In the genomic region with DNA sequence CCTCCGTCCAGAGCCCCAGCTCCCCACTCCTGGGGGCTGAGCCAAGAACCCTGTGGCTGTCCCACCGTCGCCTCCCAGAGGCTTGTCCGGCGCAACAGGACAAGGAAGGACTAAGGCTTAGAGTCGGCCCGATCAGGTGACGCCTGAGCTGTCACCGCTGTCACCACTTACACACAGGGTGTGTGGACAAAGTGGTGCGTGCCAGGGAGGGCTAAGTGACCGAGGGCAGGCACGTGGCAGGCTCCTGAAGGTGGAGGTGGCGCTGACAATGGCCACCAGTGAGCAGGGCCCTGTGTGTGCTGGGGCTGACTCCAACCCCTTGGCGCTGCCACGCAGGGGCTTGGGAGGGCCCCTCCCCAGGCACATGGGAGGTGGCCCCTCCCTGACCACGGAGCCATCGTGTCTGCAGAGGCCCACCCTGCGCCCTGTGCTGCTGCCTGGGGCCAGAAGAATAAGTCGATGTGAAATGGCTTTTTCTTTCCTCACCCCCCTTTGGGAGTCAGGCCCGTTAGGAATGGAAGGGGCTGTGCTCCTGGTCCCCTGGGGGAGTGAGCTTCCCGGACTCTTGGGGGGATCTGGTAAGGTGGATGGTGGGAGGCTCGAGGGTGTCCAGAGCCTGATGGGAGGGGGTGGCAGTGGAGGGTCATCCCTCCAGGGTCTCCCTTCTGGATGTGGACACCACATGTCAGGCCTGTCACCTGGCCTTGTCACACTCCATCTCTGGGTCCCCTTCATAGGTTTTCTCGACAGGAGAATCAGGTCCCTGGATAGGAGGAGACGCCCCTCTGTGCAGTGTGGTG, we compare ENCODE assay signal across 1 cellular context.
TF ChIP-seq lines count a peak whose summit lies in the region.

No MANE protein-coding gene starts in this region.

TF ChIP-seq in K562, 482 proteins besides CTCF, POLR2A, EP300 and RAD21 (continued from another document and continues in another):
- TF ChIP-seq, protein P1, sequence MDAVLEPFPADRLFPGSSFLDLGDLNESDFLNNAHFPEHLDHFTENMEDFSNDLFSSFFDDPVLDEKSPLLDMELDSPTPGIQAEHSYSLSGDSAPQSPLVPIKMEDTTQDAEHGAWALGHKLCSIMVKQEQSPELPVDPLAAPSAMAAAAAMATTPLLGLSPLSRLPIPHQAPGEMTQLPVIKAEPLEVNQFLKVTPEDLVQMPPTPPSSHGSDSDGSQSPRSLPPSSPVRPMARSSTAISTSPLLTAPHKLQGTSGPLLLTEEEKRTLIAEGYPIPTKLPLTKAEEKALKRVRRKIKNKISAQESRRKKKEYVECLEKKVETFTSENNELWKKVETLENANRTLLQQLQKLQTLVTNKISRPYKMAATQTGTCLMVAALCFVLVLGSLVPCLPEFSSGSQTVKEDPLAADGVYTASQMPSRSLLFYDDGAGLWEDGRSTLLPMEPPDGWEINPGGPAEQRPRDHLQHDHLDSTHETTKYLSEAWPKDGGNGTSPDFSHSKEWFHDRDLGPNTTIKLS (IDR thresholded peaks at IDR 0.05; ENCODE audit: borderline replicate concordance, low read depth): no peak
- TF ChIP-seq RAD51 (IDR thresholded peaks at IDR 0.05; ENCODE audit: borderline replicate concordance, low read depth): no peak
- TF ChIP-seq, protein P2, sequence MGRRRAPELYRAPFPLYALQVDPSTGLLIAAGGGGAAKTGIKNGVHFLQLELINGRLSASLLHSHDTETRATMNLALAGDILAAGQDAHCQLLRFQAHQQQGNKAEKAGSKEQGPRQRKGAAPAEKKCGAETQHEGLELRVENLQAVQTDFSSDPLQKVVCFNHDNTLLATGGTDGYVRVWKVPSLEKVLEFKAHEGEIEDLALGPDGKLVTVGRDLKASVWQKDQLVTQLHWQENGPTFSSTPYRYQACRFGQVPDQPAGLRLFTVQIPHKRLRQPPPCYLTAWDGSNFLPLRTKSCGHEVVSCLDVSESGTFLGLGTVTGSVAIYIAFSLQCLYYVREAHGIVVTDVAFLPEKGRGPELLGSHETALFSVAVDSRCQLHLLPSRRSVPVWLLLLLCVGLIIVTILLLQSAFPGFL (CRISPR knock-in tag; IDR thresholded peaks at IDR 0.05): no peak
- 0 out of 2 replicates have a peak, but pooled peaks have one; percentile 53 for TF ChIP-seq CBFB (CRISPR knock-in tag; IDR thresholded peaks at IDR 0.05)
- no peak for TF ChIP-seq ZNF274 (IDR thresholded peaks at IDR 0.05; ENCODE audit: borderline replicate concordance, low read depth, low read length)
- TF ChIP-seq, protein P3, sequence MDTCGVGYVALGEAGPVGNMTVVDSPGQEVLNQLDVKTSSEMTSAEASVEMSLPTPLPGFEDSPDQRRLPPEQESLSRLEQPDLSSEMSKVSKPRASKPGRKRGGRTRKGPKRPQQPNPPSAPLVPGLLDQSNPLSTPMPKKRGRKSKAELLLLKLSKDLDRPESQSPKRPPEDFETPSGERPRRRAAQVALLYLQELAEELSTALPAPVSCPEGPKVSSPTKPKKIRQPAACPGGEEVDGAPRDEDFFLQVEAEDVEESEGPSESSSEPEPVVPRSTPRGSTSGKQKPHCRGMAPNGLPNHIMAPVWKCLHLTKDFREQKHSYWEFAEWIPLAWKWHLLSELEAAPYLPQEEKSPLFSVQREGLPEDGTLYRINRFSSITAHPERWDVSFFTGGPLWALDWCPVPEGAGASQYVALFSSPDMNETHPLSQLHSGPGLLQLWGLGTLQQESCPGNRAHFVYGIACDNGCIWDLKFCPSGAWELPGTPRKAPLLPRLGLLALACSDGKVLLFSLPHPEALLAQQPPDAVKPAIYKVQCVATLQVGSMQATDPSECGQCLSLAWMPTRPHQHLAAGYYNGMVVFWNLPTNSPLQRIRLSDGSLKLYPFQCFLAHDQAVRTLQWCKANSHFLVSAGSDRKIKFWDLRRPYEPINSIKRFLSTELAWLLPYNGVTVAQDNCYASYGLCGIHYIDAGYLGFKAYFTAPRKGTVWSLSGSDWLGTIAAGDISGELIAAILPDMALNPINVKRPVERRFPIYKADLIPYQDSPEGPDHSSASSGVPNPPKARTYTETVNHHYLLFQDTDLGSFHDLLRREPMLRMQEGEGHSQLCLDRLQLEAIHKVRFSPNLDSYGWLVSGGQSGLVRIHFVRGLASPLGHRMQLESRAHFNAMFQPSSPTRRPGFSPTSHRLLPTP (IDR thresholded peaks at IDR 0.05; ENCODE audit: borderline replicate concordance, extremely low read depth, insufficient read length): no peak
- TF ChIP-seq, protein P4, sequence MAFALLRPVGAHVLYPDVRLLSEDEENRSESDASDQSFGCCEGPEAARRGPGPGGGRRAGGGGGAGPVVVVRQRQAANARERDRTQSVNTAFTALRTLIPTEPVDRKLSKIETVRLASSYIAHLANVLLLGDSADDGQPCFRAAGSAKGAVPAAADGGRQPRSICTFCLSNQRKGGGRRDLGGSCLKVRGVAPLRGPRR (CRISPR knock-in tag; IDR thresholded peaks at IDR 0.05): no peak
- TF ChIP-seq, protein P5, sequence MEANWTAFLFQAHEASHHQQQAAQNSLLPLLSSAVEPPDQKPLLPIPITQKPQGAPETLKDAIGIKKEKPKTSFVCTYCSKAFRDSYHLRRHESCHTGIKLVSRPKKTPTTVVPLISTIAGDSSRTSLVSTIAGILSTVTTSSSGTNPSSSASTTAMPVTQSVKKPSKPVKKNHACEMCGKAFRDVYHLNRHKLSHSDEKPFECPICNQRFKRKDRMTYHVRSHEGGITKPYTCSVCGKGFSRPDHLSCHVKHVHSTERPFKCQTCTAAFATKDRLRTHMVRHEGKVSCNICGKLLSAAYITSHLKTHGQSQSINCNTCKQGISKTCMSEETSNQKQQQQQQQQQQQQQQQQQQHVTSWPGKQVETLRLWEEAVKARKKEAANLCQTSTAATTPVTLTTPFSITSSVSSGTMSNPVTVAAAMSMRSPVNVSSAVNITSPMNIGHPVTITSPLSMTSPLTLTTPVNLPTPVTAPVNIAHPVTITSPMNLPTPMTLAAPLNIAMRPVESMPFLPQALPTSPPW (CRISPR knock-in tag; IDR thresholded peaks at IDR 0.05): 0 out of 2 replicates have a peak, but pooled peaks have one; percentile 29
- TF ChIP-seq HMG20A (CRISPR knock-in tag; conservative IDR thresholded peaks at IDR 0.05): no peak
- TF ChIP-seq POLR3G (IDR thresholded peaks at IDR 0.05; ENCODE audit: extremely low read depth, insufficient read length, insufficient replicate concordance): no peak
- no peak for TF ChIP-seq MIER1 (IDR thresholded peaks at IDR 0.05; ENCODE audit: low read depth)
- no peak for TF ChIP-seq BRCA1 (IDR thresholded peaks at IDR 0.05)
- TF ChIP-seq BRCA1 (CRISPR knock-in tag; IDR thresholded peaks at IDR 0.05): no peak
- no peak for TF ChIP-seq SNRNP70 (optimal IDR thresholded peaks at IDR 0.05; ENCODE audit: low read depth, low read length)
- TF ChIP-seq ZNF253 (CRISPR knock-in tag; conservative IDR thresholded peaks at IDR 0.05): no peak
- TF ChIP-seq, protein P6, sequence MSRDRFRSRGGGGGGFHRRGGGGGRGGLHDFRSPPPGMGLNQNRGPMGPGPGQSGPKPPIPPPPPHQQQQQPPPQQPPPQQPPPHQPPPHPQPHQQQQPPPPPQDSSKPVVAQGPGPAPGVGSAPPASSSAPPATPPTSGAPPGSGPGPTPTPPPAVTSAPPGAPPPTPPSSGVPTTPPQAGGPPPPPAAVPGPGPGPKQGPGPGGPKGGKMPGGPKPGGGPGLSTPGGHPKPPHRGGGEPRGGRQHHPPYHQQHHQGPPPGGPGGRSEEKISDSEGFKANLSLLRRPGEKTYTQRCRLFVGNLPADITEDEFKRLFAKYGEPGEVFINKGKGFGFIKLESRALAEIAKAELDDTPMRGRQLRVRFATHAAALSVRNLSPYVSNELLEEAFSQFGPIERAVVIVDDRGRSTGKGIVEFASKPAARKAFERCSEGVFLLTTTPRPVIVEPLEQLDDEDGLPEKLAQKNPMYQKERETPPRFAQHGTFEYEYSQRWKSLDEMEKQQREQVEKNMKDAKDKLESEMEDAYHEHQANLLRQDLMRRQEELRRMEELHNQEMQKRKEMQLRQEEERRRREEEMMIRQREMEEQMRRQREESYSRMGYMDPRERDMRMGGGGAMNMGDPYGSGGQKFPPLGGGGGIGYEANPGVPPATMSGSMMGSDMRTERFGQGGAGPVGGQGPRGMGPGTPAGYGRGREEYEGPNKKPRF (IDR thresholded peaks at IDR 0.05; ENCODE audit: low read depth, low read length): no peak
- no peak for TF ChIP-seq POU5F1 (IDR thresholded peaks at IDR 0.05; ENCODE audit: borderline replicate concordance, low read depth, low read length, partially characterized antibody)
- no peak for TF ChIP-seq PRMT5 (CRISPR knock-in tag; IDR thresholded peaks at IDR 0.05)
- TF ChIP-seq ZNF408 (CRISPR knock-in tag; IDR thresholded peaks at IDR 0.05; ENCODE audit: low read depth): no peak
- TF ChIP-seq, protein P7, sequence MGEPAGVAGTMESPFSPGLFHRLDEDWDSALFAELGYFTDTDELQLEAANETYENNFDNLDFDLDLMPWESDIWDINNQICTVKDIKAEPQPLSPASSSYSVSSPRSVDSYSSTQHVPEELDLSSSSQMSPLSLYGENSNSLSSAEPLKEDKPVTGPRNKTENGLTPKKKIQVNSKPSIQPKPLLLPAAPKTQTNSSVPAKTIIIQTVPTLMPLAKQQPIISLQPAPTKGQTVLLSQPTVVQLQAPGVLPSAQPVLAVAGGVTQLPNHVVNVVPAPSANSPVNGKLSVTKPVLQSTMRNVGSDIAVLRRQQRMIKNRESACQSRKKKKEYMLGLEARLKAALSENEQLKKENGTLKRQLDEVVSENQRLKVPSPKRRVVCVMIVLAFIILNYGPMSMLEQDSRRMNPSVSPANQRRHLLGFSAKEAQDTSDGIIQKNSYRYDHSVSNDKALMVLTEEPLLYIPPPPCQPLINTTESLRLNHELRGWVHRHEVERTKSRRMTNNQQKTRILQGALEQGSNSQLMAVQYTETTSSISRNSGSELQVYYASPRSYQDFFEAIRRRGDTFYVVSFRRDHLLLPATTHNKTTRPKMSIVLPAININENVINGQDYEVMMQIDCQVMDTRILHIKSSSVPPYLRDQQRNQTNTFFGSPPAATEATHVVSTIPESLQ (CRISPR knock-in tag; IDR thresholded peaks at IDR 0.05): no peak
- TF ChIP-seq HDAC3 (IDR thresholded peaks at IDR 0.05; ENCODE audit: borderline replicate concordance, partially characterized antibody): no peak
- TF ChIP-seq, protein P8, sequence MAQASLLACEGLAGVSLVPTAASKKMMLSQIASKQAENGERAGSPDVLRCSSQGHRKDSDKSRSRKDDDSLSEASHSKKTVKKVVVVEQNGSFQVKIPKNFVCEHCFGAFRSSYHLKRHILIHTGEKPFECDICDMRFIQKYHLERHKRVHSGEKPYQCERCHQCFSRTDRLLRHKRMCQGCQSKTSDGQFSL (CRISPR knock-in tag; IDR thresholded peaks at IDR 0.05): no peak
- TF ChIP-seq, protein P8 (tag; IDR thresholded peaks at IDR 0.05): no peak
- TF ChIP-seq BRD9 (IDR thresholded peaks at IDR 0.05; ENCODE audit: low read depth, partially characterized antibody): no peak
- TF ChIP-seq, protein P9, sequence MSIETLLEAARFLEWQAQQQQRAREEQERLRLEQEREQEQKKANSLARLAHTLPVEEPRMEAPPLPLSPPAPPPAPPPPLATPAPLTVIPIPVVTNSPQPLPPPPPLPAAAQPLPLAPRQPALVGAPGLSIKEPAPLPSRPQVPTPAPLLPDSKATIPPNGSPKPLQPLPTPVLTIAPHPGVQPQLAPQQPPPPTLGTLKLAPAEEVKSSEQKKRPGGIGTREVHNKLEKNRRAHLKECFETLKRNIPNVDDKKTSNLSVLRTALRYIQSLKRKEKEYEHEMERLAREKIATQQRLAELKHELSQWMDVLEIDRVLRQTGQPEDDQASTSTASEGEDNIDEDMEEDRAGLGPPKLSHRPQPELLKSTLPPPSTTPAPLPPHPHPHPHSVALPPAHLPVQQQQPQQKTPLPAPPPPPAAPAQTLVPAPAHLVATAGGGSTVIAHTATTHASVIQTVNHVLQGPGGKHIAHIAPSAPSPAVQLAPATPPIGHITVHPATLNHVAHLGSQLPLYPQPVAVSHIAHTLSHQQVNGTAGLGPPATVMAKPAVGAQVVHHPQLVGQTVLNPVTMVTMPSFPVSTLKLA (conservative IDR thresholded peaks at IDR 0.05): no peak
- TF ChIP-seq, protein P10, sequence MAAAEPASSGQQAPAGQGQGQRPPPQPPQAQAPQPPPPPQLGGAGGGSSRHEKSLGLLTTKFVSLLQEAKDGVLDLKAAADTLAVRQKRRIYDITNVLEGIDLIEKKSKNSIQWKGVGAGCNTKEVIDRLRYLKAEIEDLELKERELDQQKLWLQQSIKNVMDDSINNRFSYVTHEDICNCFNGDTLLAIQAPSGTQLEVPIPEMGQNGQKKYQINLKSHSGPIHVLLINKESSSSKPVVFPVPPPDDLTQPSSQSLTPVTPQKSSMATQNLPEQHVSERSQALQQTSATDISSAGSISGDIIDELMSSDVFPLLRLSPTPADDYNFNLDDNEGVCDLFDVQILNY (CRISPR knock-in tag; IDR thresholded peaks at IDR 0.05): no peak
- TF ChIP-seq CBX2 (IDR thresholded peaks at IDR 0.05; ENCODE audit: insufficient read depth, low read length, poor library complexity, severe bottlenecking): no peak
- no peak for TF ChIP-seq TEAD2 (tag; IDR thresholded peaks at IDR 0.05)
- no peak for TF ChIP-seq POLR2G (IDR thresholded peaks at IDR 0.05; ENCODE audit: low read depth, low read length)
- TF ChIP-seq, protein P11, sequence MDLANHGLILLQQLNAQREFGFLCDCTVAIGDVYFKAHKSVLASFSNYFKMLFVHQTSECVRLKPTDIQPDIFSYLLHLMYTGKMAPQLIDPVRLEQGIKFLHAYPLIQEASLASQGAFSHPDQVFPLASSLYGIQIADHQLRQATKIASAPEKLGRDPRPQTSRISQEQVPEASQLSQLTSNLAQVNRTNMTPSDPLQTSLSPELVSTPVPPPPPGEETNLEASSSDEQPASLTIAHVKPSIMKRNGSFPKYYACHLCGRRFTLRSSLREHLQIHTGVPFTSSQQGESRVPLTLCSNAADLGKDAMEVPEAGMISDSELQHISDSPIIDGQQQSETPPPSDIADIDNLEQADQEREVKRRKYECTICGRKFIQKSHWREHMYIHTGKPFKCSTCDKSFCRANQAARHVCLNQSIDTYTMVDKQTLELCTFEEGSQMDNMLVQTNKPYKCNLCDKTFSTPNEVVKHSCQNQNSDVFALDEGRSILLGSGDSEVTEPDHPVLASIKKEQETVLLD (IDR thresholded peaks at IDR 0.05): no peak
- TF ChIP-seq, protein P12, sequence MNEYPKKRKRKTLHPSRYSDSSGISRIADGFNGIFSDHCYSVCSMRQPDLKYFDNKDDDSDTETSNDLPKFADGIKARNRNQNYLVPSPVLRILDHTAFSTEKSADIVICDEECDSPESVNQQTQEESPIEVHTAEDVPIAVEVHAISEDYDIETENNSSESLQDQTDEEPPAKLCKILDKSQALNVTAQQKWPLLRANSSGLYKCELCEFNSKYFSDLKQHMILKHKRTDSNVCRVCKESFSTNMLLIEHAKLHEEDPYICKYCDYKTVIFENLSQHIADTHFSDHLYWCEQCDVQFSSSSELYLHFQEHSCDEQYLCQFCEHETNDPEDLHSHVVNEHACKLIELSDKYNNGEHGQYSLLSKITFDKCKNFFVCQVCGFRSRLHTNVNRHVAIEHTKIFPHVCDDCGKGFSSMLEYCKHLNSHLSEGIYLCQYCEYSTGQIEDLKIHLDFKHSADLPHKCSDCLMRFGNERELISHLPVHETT (CRISPR knock-in tag; conservative IDR thresholded peaks at IDR 0.05 in 1 of 2, IDR thresholded peaks at IDR 0.05 in 1 of 2): no peak
- TF ChIP-seq ZNF41 (CRISPR knock-in tag; conservative IDR thresholded peaks at IDR 0.05): no peak
- TF ChIP-seq MYBL2 (IDR thresholded peaks at IDR 0.05; ENCODE audit: low read depth): no peak
- no peak for TF ChIP-seq MYBL2 (CRISPR knock-in tag; IDR thresholded peaks at IDR 0.05; ENCODE audit: borderline replicate concordance)
- TF ChIP-seq, protein P13, sequence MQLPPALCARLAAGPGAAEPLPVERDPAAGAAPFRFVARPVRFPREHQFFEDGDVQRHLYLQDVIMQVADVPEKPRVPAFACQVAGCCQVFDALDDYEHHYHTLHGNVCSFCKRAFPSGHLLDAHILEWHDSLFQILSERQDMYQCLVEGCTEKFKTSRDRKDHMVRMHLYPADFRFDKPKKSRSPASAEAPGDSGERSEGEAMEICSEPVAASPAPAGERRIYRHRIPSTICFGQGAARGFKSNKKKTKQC (CRISPR knock-in tag; IDR thresholded peaks at IDR 0.05): no peak
- no peak for TF ChIP-seq TBL1XR1 (IDR thresholded peaks at IDR 0.05; ENCODE audit: low read length in 2 of 2)
